ENCODE assay signal across 1 cellular context in genomic region chr6:167122041-167122826, GRCh38.
TF ChIP-seq lines count a peak whose summit lies in the region.

No MANE protein-coding gene starts in this region.

TF ChIP-seq in HepG2, 621 proteins besides CTCF, POLR2A, EP300 and RAD21 (continued from another document and continues in another):
- TF ChIP-seq ZBTB10 (CRISPR knock-in tag; IDR thresholded peaks at IDR 0.05; ENCODE audit: borderline replicate concordance) (no peak), ZNF260 (CRISPR knock-in tag; IDR thresholded peaks at IDR 0.05; ENCODE audit: borderline replicate concordance, low read depth) (no peak), ZSCAN5A (CRISPR knock-in tag; IDR thresholded peaks at IDR 0.05; ENCODE audit: borderline replicate concordance) (no peak), ETV6 (CRISPR knock-in tag; conservative IDR thresholded peaks at IDR 0.05) (no peak), SNAI1 (CRISPR knock-in tag; IDR thresholded peaks at IDR 0.05; ENCODE audit: borderline replicate concordance) (0 out of 2 replicates have a peak, but pooled peaks have one; percentile 3), MED8 (CRISPR knock-in tag; IDR thresholded peaks at IDR 0.05; ENCODE audit: insufficient replicate concordance) (no peak), PATZ1 (CRISPR knock-in tag; IDR thresholded peaks at IDR 0.05) (no peak), ZNF569 (CRISPR knock-in tag; IDR thresholded peaks at IDR 0.05; ENCODE audit: borderline replicate concordance) (no peak), STAG1 (CRISPR knock-in tag; IDR thresholded peaks at IDR 0.05) (no peak), ZSCAN9 (CRISPR knock-in tag; IDR thresholded peaks at IDR 0.05; ENCODE audit: borderline replicate concordance) (no peak), AHR (CRISPR knock-in tag; IDR thresholded peaks at IDR 0.05) (no peak), KLF12 (CRISPR knock-in tag; IDR thresholded peaks at IDR 0.05; ENCODE audit: borderline replicate concordance) (0 out of 2 replicates have a peak, but pooled peaks have one; percentile 30), POLR2AphosphoS2 (IDR thresholded peaks at IDR 0.05; ENCODE audit: low read depth, low read length) (no peak), ZNF629 (CRISPR knock-in tag; conservative IDR thresholded peaks at IDR 0.05) (no peak), REL (CRISPR knock-in tag; conservative IDR thresholded peaks at IDR 0.05) (no peak), ZMYM3 (CRISPR knock-in tag; IDR thresholded peaks at IDR 0.05) (peak; percentile 67; the same call in 1 of the 2 replicates), ZNF691 (CRISPR knock-in tag; IDR thresholded peaks at IDR 0.05; ENCODE audit: borderline replicate concordance, low read depth) (peak; percentile 96), RELA (CRISPR knock-in tag; IDR thresholded peaks at IDR 0.05) (no peak), HOXA5 (CRISPR knock-in tag; IDR thresholded peaks at IDR 0.05) (no peak), SALL1 (CRISPR knock-in tag; IDR thresholded peaks at IDR 0.05) (no peak), ZBTB46 (CRISPR knock-in tag; IDR thresholded peaks at IDR 0.05; ENCODE audit: borderline replicate concordance) (no peak), ZBTB7B (CRISPR knock-in tag; IDR thresholded peaks at IDR 0.05) (peak; percentile 7; the same call in 1 of the 2 replicates), NFKB2 (CRISPR knock-in tag; IDR thresholded peaks at IDR 0.05; ENCODE audit: borderline replicate concordance) (peak; percentile 22; the same call in 1 of the 2 replicates), ZNF605 (CRISPR knock-in tag; IDR thresholded peaks at IDR 0.05) (peak; percentile 56), FUBP1 (CRISPR knock-in tag; IDR thresholded peaks at IDR 0.05; ENCODE audit: borderline replicate concordance) (no peak)
- TF ChIP-seq, protein P1, sequence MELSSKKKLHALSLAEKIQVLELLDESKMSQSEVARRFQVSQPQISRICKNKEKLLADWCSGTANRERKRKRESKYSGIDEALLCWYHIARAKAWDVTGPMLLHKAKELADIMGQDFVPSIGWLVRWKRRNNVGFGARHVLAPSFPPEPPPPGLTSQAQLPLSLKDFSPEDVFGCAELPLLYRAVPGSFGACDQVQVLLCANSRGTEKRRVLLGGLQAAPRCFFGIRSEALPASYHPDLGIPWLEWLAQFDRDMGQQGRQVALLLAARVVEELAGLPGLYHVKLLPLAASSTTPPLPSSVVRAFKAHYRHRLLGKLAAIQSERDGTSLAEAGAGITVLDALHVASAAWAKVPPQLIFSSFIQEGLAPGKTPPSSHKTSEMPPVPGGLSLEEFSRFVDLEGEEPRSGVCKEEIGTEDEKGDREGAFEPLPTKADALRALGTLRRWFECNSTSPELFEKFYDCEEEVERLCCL (CRISPR knock-in tag; IDR thresholded peaks at IDR 0.05; ENCODE audit: borderline replicate concordance), result 0 out of 2 replicates have a peak, but pooled peaks have one; percentile 52
- TF ChIP-seq, protein P2, sequence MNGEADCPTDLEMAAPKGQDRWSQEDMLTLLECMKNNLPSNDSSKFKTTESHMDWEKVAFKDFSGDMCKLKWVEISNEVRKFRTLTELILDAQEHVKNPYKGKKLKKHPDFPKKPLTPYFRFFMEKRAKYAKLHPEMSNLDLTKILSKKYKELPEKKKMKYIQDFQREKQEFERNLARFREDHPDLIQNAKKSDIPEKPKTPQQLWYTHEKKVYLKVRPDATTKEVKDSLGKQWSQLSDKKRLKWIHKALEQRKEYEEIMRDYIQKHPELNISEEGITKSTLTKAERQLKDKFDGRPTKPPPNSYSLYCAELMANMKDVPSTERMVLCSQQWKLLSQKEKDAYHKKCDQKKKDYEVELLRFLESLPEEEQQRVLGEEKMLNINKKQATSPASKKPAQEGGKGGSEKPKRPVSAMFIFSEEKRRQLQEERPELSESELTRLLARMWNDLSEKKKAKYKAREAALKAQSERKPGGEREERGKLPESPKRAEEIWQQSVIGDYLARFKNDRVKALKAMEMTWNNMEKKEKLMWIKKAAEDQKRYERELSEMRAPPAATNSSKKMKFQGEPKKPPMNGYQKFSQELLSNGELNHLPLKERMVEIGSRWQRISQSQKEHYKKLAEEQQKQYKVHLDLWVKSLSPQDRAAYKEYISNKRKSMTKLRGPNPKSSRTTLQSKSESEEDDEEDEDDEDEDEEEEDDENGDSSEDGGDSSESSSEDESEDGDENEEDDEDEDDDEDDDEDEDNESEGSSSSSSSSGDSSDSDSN (CRISPR knock-in tag; IDR thresholded peaks at IDR 0.05), result peak; percentile 9; the same call in 1 of the 2 replicates
- TF ChIP-seq, protein P3, sequence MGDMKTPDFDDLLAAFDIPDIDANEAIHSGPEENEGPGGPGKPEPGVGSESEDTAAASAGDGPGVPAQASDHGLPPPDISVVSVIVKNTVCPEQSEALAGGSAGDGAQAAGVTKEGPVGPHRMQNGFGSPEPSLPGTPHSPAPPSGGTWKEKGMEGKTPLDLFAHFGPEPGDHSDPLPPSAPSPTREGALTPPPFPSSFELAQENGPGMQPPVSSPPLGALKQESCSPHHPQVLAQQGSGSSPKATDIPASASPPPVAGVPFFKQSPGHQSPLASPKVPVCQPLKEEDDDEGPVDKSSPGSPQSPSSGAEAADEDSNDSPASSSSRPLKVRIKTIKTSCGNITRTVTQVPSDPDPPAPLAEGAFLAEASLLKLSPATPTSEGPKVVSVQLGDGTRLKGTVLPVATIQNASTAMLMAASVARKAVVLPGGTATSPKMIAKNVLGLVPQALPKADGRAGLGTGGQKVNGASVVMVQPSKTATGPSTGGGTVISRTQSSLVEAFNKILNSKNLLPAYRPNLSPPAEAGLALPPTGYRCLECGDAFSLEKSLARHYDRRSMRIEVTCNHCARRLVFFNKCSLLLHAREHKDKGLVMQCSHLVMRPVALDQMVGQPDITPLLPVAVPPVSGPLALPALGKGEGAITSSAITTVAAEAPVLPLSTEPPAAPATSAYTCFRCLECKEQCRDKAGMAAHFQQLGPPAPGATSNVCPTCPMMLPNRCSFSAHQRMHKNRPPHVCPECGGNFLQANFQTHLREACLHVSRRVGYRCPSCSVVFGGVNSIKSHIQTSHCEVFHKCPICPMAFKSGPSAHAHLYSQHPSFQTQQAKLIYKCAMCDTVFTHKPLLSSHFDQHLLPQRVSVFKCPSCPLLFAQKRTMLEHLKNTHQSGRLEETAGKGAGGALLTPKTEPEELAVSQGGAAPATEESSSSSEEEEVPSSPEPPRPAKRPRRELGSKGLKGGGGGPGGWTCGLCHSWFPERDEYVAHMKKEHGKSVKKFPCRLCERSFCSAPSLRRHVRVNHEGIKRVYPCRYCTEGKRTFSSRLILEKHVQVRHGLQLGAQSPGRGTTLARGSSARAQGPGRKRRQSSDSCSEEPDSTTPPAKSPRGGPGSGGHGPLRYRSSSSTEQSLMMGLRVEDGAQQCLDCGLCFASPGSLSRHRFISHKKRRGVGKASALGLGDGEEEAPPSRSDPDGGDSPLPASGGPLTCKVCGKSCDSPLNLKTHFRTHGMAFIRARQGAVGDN (CRISPR knock-in tag; IDR thresholded peaks at IDR 0.05), result peak; percentile 63
- TF ChIP-seq, protein P4, sequence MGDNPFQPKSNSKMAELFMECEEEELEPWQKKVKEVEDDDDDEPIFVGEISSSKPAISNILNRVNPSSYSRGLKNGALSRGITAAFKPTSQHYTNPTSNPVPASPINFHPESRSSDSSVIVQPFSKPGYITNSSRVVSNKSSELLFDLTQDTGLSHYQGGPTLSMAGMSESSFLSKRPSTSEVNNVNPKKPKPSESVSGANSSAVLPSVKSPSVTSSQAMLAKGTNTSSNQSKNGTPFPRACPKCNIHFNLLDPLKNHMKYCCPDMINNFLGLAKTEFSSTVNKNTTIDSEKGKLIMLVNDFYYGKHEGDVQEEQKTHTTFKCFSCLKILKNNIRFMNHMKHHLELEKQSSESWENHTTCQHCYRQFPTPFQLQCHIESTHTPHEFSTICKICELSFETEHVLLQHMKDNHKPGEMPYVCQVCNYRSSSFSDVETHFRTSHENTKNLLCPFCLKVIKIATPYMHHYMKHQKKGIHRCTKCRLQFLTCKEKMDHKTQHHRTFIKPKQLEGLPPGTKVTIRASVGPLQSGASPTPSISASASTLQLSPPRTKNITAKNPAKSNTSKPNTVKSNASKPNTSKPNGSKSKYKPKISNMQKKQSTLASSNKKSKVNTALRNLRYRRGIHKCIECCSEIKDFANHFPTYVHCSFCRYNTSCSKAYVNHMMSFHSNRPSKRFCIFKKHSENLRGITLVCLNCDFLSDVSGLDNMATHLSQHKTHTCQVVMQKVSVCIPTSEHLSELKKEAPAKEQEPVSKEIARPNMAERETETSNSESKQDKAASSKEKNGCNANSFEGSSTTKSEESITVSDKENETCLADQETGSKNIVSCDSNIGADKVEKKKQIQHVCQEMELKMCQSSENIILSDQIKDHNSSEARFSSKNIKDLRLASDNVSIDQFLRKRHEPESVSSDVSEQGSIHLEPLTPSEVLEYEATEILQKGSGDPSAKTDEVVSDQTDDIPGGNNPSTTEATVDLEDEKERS (CRISPR knock-in tag; IDR thresholded peaks at IDR 0.05), result peak; percentile 71; the same call in 1 of the 2 replicates
- TF ChIP-seq, protein P5, sequence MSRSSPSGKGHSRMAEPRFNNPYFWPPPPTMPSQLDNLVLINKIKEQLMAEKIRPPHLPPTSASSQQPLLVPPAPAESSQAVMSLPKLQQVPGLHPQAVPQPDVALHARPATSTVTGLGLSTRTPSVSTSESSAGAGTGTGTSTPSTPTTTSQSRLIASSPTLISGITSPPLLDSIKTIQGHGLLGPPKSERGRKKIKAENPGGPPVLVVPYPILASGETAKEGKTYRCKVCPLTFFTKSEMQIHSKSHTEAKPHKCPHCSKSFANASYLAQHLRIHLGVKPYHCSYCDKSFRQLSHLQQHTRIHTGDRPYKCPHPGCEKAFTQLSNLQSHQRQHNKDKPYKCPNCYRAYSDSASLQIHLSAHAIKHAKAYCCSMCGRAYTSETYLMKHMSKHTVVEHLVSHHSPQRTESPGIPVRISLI (CRISPR knock-in tag; IDR thresholded peaks at IDR 0.05; ENCODE audit: borderline replicate concordance), result no peak
